ENCODE assay signal across 20 cellular contexts in genomic region chr11:285021-285893, GRCh38. TPM values are rescaled to one million over a fixed set of nuclear protein-coding genes. Genes with fewer than 3 reads are reported as not detected.
DNase-seq lines count a peak whose midpoint lies in the region; ATAC-seq and TF ChIP-seq lines count a peak whose summit lies in the region.
"Had no signal": no experiment of that assay in that cellular context is flagged by ENCODE, and none has a peak within 500 bp of the region (broad histone marks: within the 10 kb centered on the region; RNA-seq: fewer than 3 reads in every experiment).

No MANE protein-coding gene starts in this region.

- peaks cover 65% of the 10 kb centered on the region for H3K27me3 Mint-ChIP-seq in activated naive CD4-positive, alpha-beta T cell treated with anti-CD3 and anti-CD28 coated beads, Interleukin-2, amount 10 ng/mL, durations not matched to agents 7 days and 5 days
- peaks cover 14% of the 10 kb centered on the region for H3K27me3 Mint-ChIP-seq in nephron (ENCODE audit: low read depth)

- TF ChIP-seq CTCF in nephron (IDR thresholded peaks at IDR 0.05; ENCODE audit: unreplicated experiment in 3 of 3): no peak

- H3K9me3 Mint-ChIP-seq in activated naive CD4-positive, alpha-beta T cell treated with anti-CD3 and anti-CD28 coated beads, Interleukin-2, amount 10 ng/mL, durations not matched to agents 7 days and 5 days: no peaks in the 10 kb centered on the region
- no peaks in the 10 kb centered on the region for H3K9me3 Mint-ChIP-seq in nephron
- H3K9me3 Mint-ChIP-seq: HFFc6 had no signal

- CTCF ChIA-PET in activated naive CD4-positive, alpha-beta T cell treated with anti-CD3 and anti-CD28 coated beads, Interleukin-2, amount 10 ng/mL, durations not matched to agents 7 days and 5 days (lab: Charles Lee): interaction anchor here (0.7 to 2.1 kb wide), 2 partner anchors 20 to 35 kb away, joined by 3 to 6 read pairs; no protein-coding TSS in a partner anchor

- H3K4me1 Mint-ChIP-seq in activated naive CD4-positive, alpha-beta T cell treated with anti-CD3 and anti-CD28 coated beads, Interleukin-2, amount 10 ng/mL, durations not matched to agents 7 days and 5 days: peaks cover 66% of the 10 kb centered on the region
- peaks cover 16% of the 10 kb centered on the region for H3K4me1 Mint-ChIP-seq in nephron

- peak overlapping the region; percentile 75 for H3K27ac Mint-ChIP-seq in activated naive CD4-positive, alpha-beta T cell treated with anti-CD3 and anti-CD28 coated beads, Interleukin-2, amount 10 ng/mL, durations not matched to agents 7 days and 5 days
- H3K27ac Mint-ChIP-seq in nephron: peak overlapping the region; percentile 29 to 90 (median 81)
- H3K27ac Mint-ChIP-seq: HFFc6 had no signal

- ATAC-seq in GM21576 (IDR thresholded peaks at IDR 0.05; ENCODE audit: unreplicated experiment): no peak
- ATAC-seq in GM19395 (IDR thresholded peaks at IDR 0.05; ENCODE audit: unreplicated experiment): no peak
- ATAC-seq: foreskin keratinocyte had no signal

- peak overlapping the region; percentile 37 for H3K4me3 Mint-ChIP-seq in activated naive CD4-positive, alpha-beta T cell treated with anti-CD3 and anti-CD28 coated beads, Interleukin-2, amount 10 ng/mL, durations not matched to agents 7 days and 5 days
- H3K4me3 Mint-ChIP-seq in nephron: peak overlapping the region; percentile 17 to 56 (median 38)
- H3K4me3 Mint-ChIP-seq: HFFc6 had no signal

- DNase-seq in stimulated activated CD4-positive, alpha-beta T cell treated with anti-CD3 and anti-CD28 coated beads, Interleukin-1b, Interleukin-23, amount 100 ng/mL, for 48 hours: peak; percentile 0
- no peak for DNase-seq in stimulated activated CD4-positive, alpha-beta T cell treated with anti-CD3 and anti-CD28 coated beads, Interleukin-15, amount 100 ng/mL, for 24 hours
- DNase-seq in activated naive CD4-positive, alpha-beta T cell treated with anti-CD3 and anti-CD28 coated beads, Interleukin-2, amount 10 ng/mL, durations not matched to agents 7 days and 5 days: peak; percentile 18
- peak; percentile 39 for DNase-seq in ureter (ENCODE audit: low spot score)
- no peak for DNase-seq in NCI-H1694 (lab: John Stamatoyannopoulos, UW)
- DNase-seq: activated CD4-positive, alpha-beta T cell treated with anti-CD3 and anti-CD28 coated beads, Interleukin-2, amount 50 U/mL, for 48 hours; central memory CD4-positive, alpha-beta T cell; DMS79; foreskin keratinocyte; HFFc6; mammary epithelial cell; NCI-H1930; NCI-H69; T-helper 9 cell; thyroid gland had no signal

- peaks cover 54% of the 10 kb centered on the region for H3K36me3 Mint-ChIP-seq in activated naive CD4-positive, alpha-beta T cell treated with anti-CD3 and anti-CD28 coated beads, Interleukin-2, amount 10 ng/mL, durations not matched to agents 7 days and 5 days
- no peaks in the 10 kb centered on the region for H3K36me3 Mint-ChIP-seq in nephron (ENCODE audit: low read depth)

RNA-seq across cellular contexts. Expression of gene PGGHG, which starts 3.7 kb away (rescaled TPM):
- total RNA-seq in ureter: 45.0 TPM

RNA-seq across cellular contexts. Expression of gene NLRP6, which starts 7.0 kb away (rescaled TPM):
- total RNA-seq in ureter: 0.36 TPM
- total RNA-seq: foreskin keratinocyte, HFFc6, M059J, mammary epithelial cell, RPMI7951 had no signal

RNA-seq across cellular contexts. Expression of gene IFITM5, which starts 14.1 kb away (rescaled TPM):
- not detected for total RNA-seq in ureter
- total RNA-seq: foreskin keratinocyte, HFFc6, M059J, mammary epithelial cell, RPMI7951, thyroid gland had no signal

RNA-seq across cellular contexts. Expression of gene IFITM2, which starts 22.4 kb away (rescaled TPM):
- 408 TPM for total RNA-seq in ureter

RNA-seq across cellular contexts. Expression of gene IFITM1, which starts 28.6 kb away (rescaled TPM):
- 150 TPM for total RNA-seq in ureter

Comparison
In these comparisons a context has a peak if more than half of its experiments do, and no peak if none do; other contexts are left out.
1. DNase-seq: peak in stimulated activated CD4-positive, alpha-beta T cell treated with anti-CD3 and anti-CD28 coated beads, Interleukin-1b, Interleukin-23, amount 100 ng/mL, for 48 hours (single experiment), activated naive CD4-positive, alpha-beta T cell treated with anti-CD3 and anti-CD28 coated beads, Interleukin-2, amount 10 ng/mL, durations not matched to agents 7 days and 5 days (single experiment) and ureter (single experiment); none in stimulated activated CD4-positive, alpha-beta T cell treated with anti-CD3 and anti-CD28 coated beads, Interleukin-15, amount 100 ng/mL, for 24 hours (single experiment) and NCI-H1694 (single experiment).